ENCODE assay signal across 11 cellular contexts in the genomic region with DNA sequence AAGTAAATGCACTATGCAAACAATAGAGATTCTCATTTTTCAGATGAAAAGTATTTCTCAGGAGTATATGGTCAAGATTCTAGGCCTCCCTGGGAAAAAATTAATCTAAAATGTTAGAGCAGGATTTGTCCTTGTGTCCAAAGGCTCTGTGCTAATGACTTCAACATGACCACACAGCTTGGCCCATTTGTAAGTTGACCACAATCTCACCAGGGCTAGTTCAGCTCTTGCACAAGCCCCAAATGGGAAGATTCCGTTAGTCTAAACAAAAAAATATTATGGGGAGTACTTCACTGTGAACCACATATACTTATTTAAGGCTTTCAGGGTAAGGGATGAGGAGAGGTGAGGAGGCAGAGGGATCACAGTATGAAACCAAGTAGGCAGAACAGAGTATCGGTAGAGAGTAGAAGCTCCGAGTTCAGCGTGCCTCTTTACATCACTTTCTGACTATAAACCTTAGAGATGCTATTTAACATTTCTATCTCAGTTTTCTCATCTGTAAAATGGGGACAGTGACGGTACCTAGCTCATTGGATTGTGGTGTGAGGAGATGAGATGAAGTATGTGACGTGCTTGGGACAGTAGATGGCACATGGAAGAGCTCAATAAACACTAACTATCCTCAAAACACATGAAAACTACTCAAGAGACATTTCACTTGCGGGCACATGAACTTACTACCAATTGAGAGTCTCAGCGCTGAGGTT. TPM values are rescaled to one million over a fixed set of nuclear protein-coding genes. Genes with fewer than 3 reads are reported as not detected.
DNase-seq lines count a peak whose midpoint lies in the region; ATAC-seq and TF ChIP-seq lines count a peak whose summit lies in the region.
"Had no signal": no experiment of that assay in that cellular context is flagged by ENCODE, and none has a peak within 500 bp of the region (broad histone marks: within the 10 kb centered on the region; RNA-seq: fewer than 3 reads in every experiment).

No MANE protein-coding gene starts in this region.

- peak; percentile 43 for DNase-seq in AG20443 (ENCODE audit: low spot score)
- peak; percentile 28 for DNase-seq in adipocyte (ENCODE audit: low read depth)
- peak; percentile 75 for DNase-seq in fibroblast of villous mesenchyme (ENCODE audit: low read depth)
- DNase-seq in NOMO-1 treated with dmso at 0.1 percent for 144 hours (lab: John Stamatoyannopoulos, UW; ENCODE audit: unreplicated experiment), result no peak
- DNase-seq in left cardiac atrium, result no peak
- no peak for DNase-seq in DMS 273 treated with DMSO at 0.1 percent for 48 hours (lab: John Stamatoyannopoulos, UW)

- peak overlapping the region; percentile 34 for H3K27ac ChIP-seq in skeletal muscle tissue (ENCODE audit: low read depth, low read length)

- H3K9ac ChIP-seq in adipocyte (ENCODE audit: low read length) (peak overlapping the region; percentile 91), skeletal muscle tissue (ENCODE audit: low read depth in 1 of 3, low read length in 3 of 3) (no peak overlapping the region)

- peak overlapping the region; percentile 81 for H3K4me3 ChIP-seq in adipocyte (ENCODE audit: low read length)
- no peak overlapping the region for H3K4me3 ChIP-seq in fibroblast of villous mesenchyme (ENCODE audit: low read depth, low read length)
- no peak overlapping the region for H3K4me3 ChIP-seq in skeletal muscle tissue (ENCODE audit: low read length in 3 of 3)
- H3K4me3 ChIP-seq: MG63, skin epidermis had no signal

- no peak for TF ChIP-seq CTCF in fibroblast of villous mesenchyme (IDR thresholded peaks at IDR 0.05; ENCODE audit: insufficient read depth, low read depth, low read length)

- H3K9me3 ChIP-seq in adipocyte (ENCODE audit: control insufficient read depth, low read length) (no peaks in the 10 kb centered on the region), skeletal muscle tissue (ENCODE audit: control insufficient read depth in 3 of 3, low read length in 3 of 3) (no peaks in the 10 kb centered on the region)
- H3K9me3 ChIP-seq: MG63, testis had no signal

- no peaks in the 10 kb centered on the region for H3K27me3 ChIP-seq in adipocyte (replicated peaks; ENCODE audit: control insufficient read depth, insufficient read depth, low read length)
- peaks cover 0 to 8% (median 0%) of the 10 kb centered on the region in 3 donors for H3K27me3 ChIP-seq in skeletal muscle tissue (ENCODE audit: control insufficient read depth in 3 of 3, insufficient read depth in 3 of 3, low read length in 3 of 3)
- H3K27me3 ChIP-seq: testis had no signal

- no peak for ATAC-seq in left cardiac atrium
- no peak for ATAC-seq in GM21786 (IDR thresholded peaks at IDR 0.05; ENCODE audit: unreplicated experiment)

- H3K4me1 ChIP-seq in adipocyte (ENCODE audit: control insufficient read depth, insufficient read depth, low read length) (peaks cover 54% of the 10 kb centered on the region), skeletal muscle tissue (ENCODE audit: control insufficient read depth in 3 of 3, insufficient read depth in 3 of 3, low read length in 3 of 3) (peaks cover 16 to 18% (median 16%) of the 10 kb centered on the region in 3 donors)

- intact Hi-C loops in left cardiac atrium (cut with DNase I), result no loop called here

- H3K36me3 ChIP-seq in adipocyte (ENCODE audit: control insufficient read depth, insufficient read depth, low read length, severe bottlenecking) (no peaks in the 10 kb centered on the region), skeletal muscle tissue (ENCODE audit: control insufficient read depth in 3 of 3, insufficient read depth in 3 of 3, low read length in 3 of 3) (no peaks in the 10 kb centered on the region)
- H3K36me3 ChIP-seq: MG63 had no signal

RNA-seq across cellular contexts. Expression of a gene that starts 37.8 kb away (rescaled TPM):
- total RNA-seq in fibroblast of villous mesenchyme (20.9 and 30.2 TPM in 2 replicates), skeletal muscle tissue (8.4 TPM), left cardiac atrium (10 to 100 TPM; 17.1 to 24.3 TPM)

Comparison
In these comparisons a context has a peak if more than half of its experiments do, and no peak if none do; other contexts are left out.
1. DNase-seq: peak in AG20443 (single experiment), adipocyte (single experiment) and fibroblast of villous mesenchyme (single experiment); none in NOMO-1 treated with dmso at 0.1 percent for 144 hours (single experiment), left cardiac atrium (single experiment) and DMS 273 treated with DMSO at 0.1 percent for 48 hours (single experiment).